14 cellular contexts compared by ENCODE assay signal in genomic region chr3:40187945-40188344, GRCh38.
DNase-seq lines count a peak whose midpoint lies in the region; ATAC-seq and TF ChIP-seq lines count a peak whose summit lies in the region.
"Had no signal": no experiment of that assay in that cellular context is flagged by ENCODE, and none has a peak within 500 bp of the region (broad histone marks: within the 10 kb centered on the region; RNA-seq: fewer than 3 reads in every experiment).

No MANE protein-coding gene starts in this region.

- H3K9me3 ChIP-seq in stomach, result no peaks in the 10 kb centered on the region
- H3K9me3 ChIP-seq: vagina had no signal

- intact Hi-C loops in stomach (cut with DNase I; ENCODE audit: low total_unique reads) (loop anchor here (5.0 kb wide), 1 partner anchor 129 kb away; no protein-coding TSS in a partner anchor), sciatic nerve (cut with DNase I) (loop anchor here (10.0 kb wide), 1 partner anchor 483 kb away; no protein-coding TSS in a partner anchor)

- ATAC-seq in GM18867 (IDR thresholded peaks at IDR 0.05; ENCODE audit: unreplicated experiment), result peak; percentile 55
- ATAC-seq in GM21423 (IDR thresholded peaks at IDR 0.05; ENCODE audit: unreplicated experiment), result peak; percentile 81
- peak; percentile 57 for ATAC-seq in HG03095 (IDR thresholded peaks at IDR 0.05; ENCODE audit: unreplicated experiment)
- ATAC-seq in effector memory CD8-positive, alpha-beta T cell (replicated peaks), result no peak
- no peak for ATAC-seq in sciatic nerve
- ATAC-seq: activated naive CD8-positive, alpha-beta T cell treated with anti-CD3 and anti-CD28 coated beads, Interleukin-2, amount 50 U/mL, for 24 hours had no signal

- no peak for TF ChIP-seq POLR2A in stomach (IDR thresholded peaks at IDR 0.05)

- no peaks in the 10 kb centered on the region for H3K9me3 Mint-ChIP-seq in effector memory CD8-positive, alpha-beta T cell
- H3K9me3 Mint-ChIP-seq: activated CD4-positive, alpha-beta memory T cell treated with anti-CD3 and anti-CD28 coated beads for 36 hours; activated naive CD8-positive, alpha-beta T cell treated with anti-CD3 and anti-CD28 coated beads, Interleukin-2, amount 50 U/mL, for 24 hours had no signal

- no peaks in the 10 kb centered on the region for H3K4me1 Mint-ChIP-seq in effector memory CD8-positive, alpha-beta T cell (ENCODE audit: low read depth in 2 of 2)
- H3K4me1 Mint-ChIP-seq: activated naive CD8-positive, alpha-beta T cell treated with anti-CD3 and anti-CD28 coated beads, Interleukin-2, amount 50 U/mL, for 24 hours had no signal

- H3K27ac ChIP-seq in stomach, result no peak overlapping the region
- H3K27ac ChIP-seq: vagina had no signal

- H3K27me3 ChIP-seq in stomach, result no peaks in the 10 kb centered on the region
- H3K27me3 ChIP-seq: vagina had no signal

- DNase-seq in left kidney (ENCODE audit: low read depth, low spot score) (peak; percentile 37), stomach (no peak), sciatic nerve (ENCODE audit: low spot score) (no peak)
- DNase-seq in effector memory CD8-positive, alpha-beta T cell, result no peak
- DNase-seq: activated CD4-positive, alpha-beta memory T cell treated with anti-CD3 and anti-CD28 coated beads for 36 hours; activated naive CD8-positive, alpha-beta T cell treated with anti-CD3 and anti-CD28 coated beads, Interleukin-2, amount 50 U/mL, for 24 hours; Calu3; hypothalamus; IMR-90; NCI-H2171 had no signal

- H3K4me1 ChIP-seq in stomach, result no peaks in the 10 kb centered on the region
- H3K4me1 ChIP-seq: vagina had no signal

- H3K27me3 Mint-ChIP-seq in effector memory CD8-positive, alpha-beta T cell, result peaks cover 0 to 12% of the 10 kb centered on the region in 2 donors
- H3K27me3 Mint-ChIP-seq: activated CD4-positive, alpha-beta memory T cell treated with anti-CD3 and anti-CD28 coated beads for 36 hours; activated naive CD8-positive, alpha-beta T cell treated with anti-CD3 and anti-CD28 coated beads, Interleukin-2, amount 50 U/mL, for 24 hours had no signal

- H3K36me3 Mint-ChIP-seq in effector memory CD8-positive, alpha-beta T cell (ENCODE audit: insufficient read depth), result no peaks in the 10 kb centered on the region
- H3K36me3 Mint-ChIP-seq: activated CD4-positive, alpha-beta memory T cell treated with anti-CD3 and anti-CD28 coated beads for 36 hours had no signal

- TF ChIP-seq CTCF in stomach (IDR thresholded peaks at IDR 0.05), result no peak

- 60 to 77% (median 67%) methylated on average over 3 of the region's 3 CpGs for WGBS in stomach, 5 donors

- H3K27ac Mint-ChIP-seq in effector memory CD8-positive, alpha-beta T cell, result no peak overlapping the region
- H3K27ac Mint-ChIP-seq: activated CD4-positive, alpha-beta memory T cell treated with anti-CD3 and anti-CD28 coated beads for 36 hours; activated naive CD8-positive, alpha-beta T cell treated with anti-CD3 and anti-CD28 coated beads, Interleukin-2, amount 50 U/mL, for 24 hours had no signal

- no peak for TF ChIP-seq EP300 in stomach (IDR thresholded peaks at IDR 0.05)

- no peak overlapping the region for H3K4me3 Mint-ChIP-seq in effector memory CD8-positive, alpha-beta T cell
- H3K4me3 Mint-ChIP-seq: activated CD4-positive, alpha-beta memory T cell treated with anti-CD3 and anti-CD28 coated beads for 36 hours; activated naive CD8-positive, alpha-beta T cell treated with anti-CD3 and anti-CD28 coated beads, Interleukin-2, amount 50 U/mL, for 24 hours had no signal

- peaks cover 0 to 16% (median 8%) of the 10 kb centered on the region in 4 donors for H3K36me3 ChIP-seq in stomach
- H3K36me3 ChIP-seq: vagina had no signal

- no peak overlapping the region for H3K4me3 ChIP-seq in stomach
- H3K4me3 ChIP-seq: vagina had no signal

Comparison
In these comparisons a context has a peak if more than half of its experiments do, and no peak if none do; other contexts are left out.
1. ATAC-seq: peak in GM18867 (single experiment), GM21423 (single experiment) and HG03095 (single experiment); none in effector memory CD8-positive, alpha-beta T cell (single experiment) and sciatic nerve (single experiment).